Comparison of ENCODE assay signal across 3 cellular contexts in genomic region chrX:1453390-1453783, GRCh38.
TF ChIP-seq lines count a peak whose summit lies in the region.

No MANE protein-coding gene starts in this region.

TF ChIP-seq in HEK293T, 16 proteins besides CTCF, POLR2A, EP300 and RAD21:
- TF ChIP-seq BHLHE40 (IDR thresholded peaks at IDR 0.05; ENCODE audit: borderline replicate concordance) (no peak), TARDBP (IDR thresholded peaks at IDR 0.05) (peak; percentile 96), L3MBTL2 (conservative IDR thresholded peaks at IDR 0.05) (0 out of 2 replicates have a peak, but pooled peaks have one; percentile 10)

TF ChIP-seq in SK-N-SH, 30 proteins besides CTCF, POLR2A, EP300 and RAD21 (continued from another document):
- peak; percentile 59 for TF ChIP-seq POLR2AphosphoS5 (IDR thresholded peaks at IDR 0.05; ENCODE audit: low read depth, low read length)
- peak; percentile 76 for TF ChIP-seq YY1 (IDR thresholded peaks at IDR 0.05; ENCODE audit: low read depth)
- peak; percentile 50; the same call in 1 of the 2 replicates for TF ChIP-seq TAF1 (IDR thresholded peaks at IDR 0.05; ENCODE audit: borderline replicate concordance, low read depth, low read length)

TF ChIP-seq in H1, 55 proteins besides CTCF, POLR2A, EP300 and RAD21:
- TF ChIP-seq BRCA1 (IDR thresholded peaks at IDR 0.05; ENCODE audit: low read depth, low read length) (no peak), SAP30 (IDR thresholded peaks at IDR 0.05; ENCODE audit: insufficient read depth, insufficient replicate concordance, low read length) (no peak), HDAC2 (IDR thresholded peaks at IDR 0.05; ENCODE audit: borderline replicate concordance in 1 of 2, low read depth in 2 of 2, low read length in 2 of 2) (peak in 1 of 2 experiments; percentile 41; a peak in 1 of 4 replicates), MAX (IDR thresholded peaks at IDR 0.05) (no peak), YY1 (IDR thresholded peaks at IDR 0.05; ENCODE audit: low read depth, low read length) (0 out of 2 replicates have a peak, but pooled peaks have one; percentile 2), SIRT6 (IDR thresholded peaks at IDR 0.05; ENCODE audit: low read length) (no peak), CBX5 (IDR thresholded peaks at IDR 0.05; ENCODE audit: low read depth, low read length) (no peak), CHD2 (IDR thresholded peaks at IDR 0.05; ENCODE audit: low read length) (no peak), SIN3A (conservative IDR thresholded peaks at IDR 0.05 in 1 of 2, IDR thresholded peaks at IDR 0.05 in 1 of 2; ENCODE audit: low read depth in 1 of 2, low read length in 2 of 2) (no peak; a peak in 1 of 4 replicates), ATF2 (IDR thresholded peaks at IDR 0.05; ENCODE audit: low read length) (no peak), ASH2L (IDR thresholded peaks at IDR 0.05; ENCODE audit: low read length) (no peak), SUZ12 (IDR thresholded peaks at IDR 0.05; ENCODE audit: low read length) (peak; percentile 36; the same call in 1 of the 2 replicates), FOSL1 (IDR thresholded peaks at IDR 0.05; ENCODE audit: insufficient read depth, low read depth, low read length) (no peak), RNF2 (IDR thresholded peaks at IDR 0.05; ENCODE audit: borderline replicate concordance, low read depth, low read length, missing control alignments, poor library complexity, severe bottlenecking) (no peak), BACH1 (IDR thresholded peaks at IDR 0.05; ENCODE audit: low read length) (peak; percentile 81), PHF8 (conservative IDR thresholded peaks at IDR 0.05; ENCODE audit: low read depth, low read length) (peak; percentile 46; the same call in 1 of the 2 replicates)
